In the genomic region with DNA sequence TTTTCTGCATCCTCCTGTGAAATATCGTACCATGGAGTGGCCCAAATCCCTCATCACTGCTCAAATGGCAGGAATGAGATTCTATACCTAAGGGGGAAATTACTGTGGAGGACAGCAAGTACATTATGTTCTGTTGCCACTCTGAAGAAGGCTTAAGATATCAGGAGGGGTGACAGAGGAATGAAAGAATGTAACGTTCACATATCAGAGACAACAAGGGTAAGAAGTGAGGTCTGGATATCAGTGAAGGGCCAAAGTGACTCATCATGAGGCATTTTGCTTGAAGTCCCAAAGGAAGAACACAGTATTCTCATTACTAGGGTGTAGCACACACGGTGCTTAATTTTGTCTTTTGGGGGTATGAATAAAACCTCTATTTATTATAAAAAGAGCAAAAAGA, we compare ENCODE assay signal across 16 cellular contexts.
DNase-seq lines count a peak whose midpoint lies in the region; FAIRE-seq and TF ChIP-seq lines count a peak whose summit lies in the region.
"Had no signal": no experiment of that assay in that cellular context is flagged by ENCODE, and none has a peak within 500 bp of the region (broad histone marks: within the 10 kb centered on the region; RNA-seq: fewer than 3 reads in every experiment).

No MANE protein-coding gene starts in this region.

- no peaks in the 10 kb centered on the region for H3K9me3 ChIP-seq in skeletal muscle satellite cell (replicated peaks; ENCODE audit: low read length)
- H3K9me3 ChIP-seq in Peyer's patch = no peaks in the 10 kb centered on the region
- H3K9me3 ChIP-seq in kidney (ENCODE audit: control insufficient read depth in 1 of 2, low read length in 2 of 2) = no peaks in the 10 kb centered on the region

- H3K27ac ChIP-seq in brain microvascular endothelial cell = no peak overlapping the region
- no peak overlapping the region for H3K27ac ChIP-seq in Peyer's patch
- H3K27ac ChIP-seq in kidney (ENCODE audit: low read depth in 2 of 2, low read length in 2 of 2) = no peak overlapping the region

- intact Hi-C loops in kidney (cut with DNase I) = no loop called here

- H3K9ac ChIP-seq in skeletal muscle satellite cell (ENCODE audit: low read depth, low read length) = peak overlapping the region; percentile 54
- H3K9ac ChIP-seq in kidney (ENCODE audit: low read length in 2 of 2) = no peak overlapping the region

- TF ChIP-seq CTCF in brain microvascular endothelial cell (IDR thresholded peaks at IDR 0.05; ENCODE audit: low read depth, low read length, missing control alignments) (no peak), Peyer's patch (IDR thresholded peaks at IDR 0.05) (no peak), kidney (IDR thresholded peaks at IDR 0.05; ENCODE audit: borderline replicate concordance, extremely low read depth, insufficient read depth) (no peak)

- no peak for TF ChIP-seq POLR2A in Peyer's patch (IDR thresholded peaks at IDR 0.05)

- no peaks in the 10 kb centered on the region for H3K27me3 ChIP-seq in brain microvascular endothelial cell (replicated peaks)
- no peaks in the 10 kb centered on the region for H3K27me3 ChIP-seq in skeletal muscle satellite cell (ENCODE audit: control insufficient read depth, insufficient read depth, low read length)
- H3K27me3 ChIP-seq in Peyer's patch = no peaks in the 10 kb centered on the region

- in situ Hi-C loops in brain microvascular endothelial cell (cut with HindIII; ENCODE audit: low pct_ligation_motif_present, low sequenced_read_pairs) = no loop called here

- FAIRE-seq in kidney (lab: Jason Lieb, UNC) = no peak
- FAIRE-seq: TTC549 had no signal

- H3K4me3 ChIP-seq in brain microvascular endothelial cell (ENCODE audit: low read depth, low read length) (no peak overlapping the region), skeletal muscle satellite cell (ENCODE audit: low read length) (no peak overlapping the region), Peyer's patch (no peak overlapping the region), kidney (ENCODE audit: low read length in 2 of 2) (no peak overlapping the region)

- peak overlapping the region; percentile 62 for H3K4me2 ChIP-seq in skeletal muscle satellite cell (ENCODE audit: low read length)

- H3K4me1 ChIP-seq in skeletal muscle satellite cell (ENCODE audit: control insufficient read depth, insufficient read depth, low read length) = peaks cover 37% of the 10 kb centered on the region
- H3K4me1 ChIP-seq in Peyer's patch = no peaks in the 10 kb centered on the region
- no peaks in the 10 kb centered on the region for H3K4me1 ChIP-seq in kidney (ENCODE audit: control insufficient read depth in 1 of 2, insufficient read depth in 1 of 2, low read depth in 1 of 2, low read length in 2 of 2)

- H3K36me3 ChIP-seq in brain microvascular endothelial cell (replicated peaks) (no peaks in the 10 kb centered on the region), skeletal muscle satellite cell (ENCODE audit: insufficient read depth, low read length) (no peaks in the 10 kb centered on the region), Peyer's patch (no peaks in the 10 kb centered on the region), kidney (ENCODE audit: control insufficient read depth in 1 of 2, insufficient read depth in 2 of 2, low read length in 2 of 2) (no peaks in the 10 kb centered on the region)

- DNase-seq in NCI-H226 (peak; percentile 90), brain microvascular endothelial cell (peak; percentile 69), iPS-NIHi7 (ENCODE audit: extremely low spot score) (peak; percentile 33), COLO668 (lab: John Stamatoyannopoulos, UW; ENCODE audit: unreplicated experiment) (no peak), Peyer's patch (no peak), kidney (no peak)
- DNase-seq: activated CD4-positive, alpha-beta T cell treated with anti-CD3 and anti-CD28 coated beads, Interleukin-2, amount 10 ng/mL, durations not matched to agents 24 days and 14 days; activated CD8-positive, alpha-beta memory T cell treated with anti-CD3 and anti-CD28 coated beads, Interleukin-2, amount 50 U/mL, for 4 hours; glutamatergic neuron; Kasumi-1; NCI-H2107; NCI-H774; RPMI8226; SW 1271 had no signal

Comparison
In these comparisons a context has a peak if more than half of its experiments do, and no peak if none do; other contexts are left out.
1. DNase-seq: peak in NCI-H226 (single experiment), brain microvascular endothelial cell (single experiment) and iPS-NIHi7 (single experiment); none in COLO668 (single experiment), Peyer's patch (0 of 3) and kidney (single experiment).